In the genomic region with DNA sequence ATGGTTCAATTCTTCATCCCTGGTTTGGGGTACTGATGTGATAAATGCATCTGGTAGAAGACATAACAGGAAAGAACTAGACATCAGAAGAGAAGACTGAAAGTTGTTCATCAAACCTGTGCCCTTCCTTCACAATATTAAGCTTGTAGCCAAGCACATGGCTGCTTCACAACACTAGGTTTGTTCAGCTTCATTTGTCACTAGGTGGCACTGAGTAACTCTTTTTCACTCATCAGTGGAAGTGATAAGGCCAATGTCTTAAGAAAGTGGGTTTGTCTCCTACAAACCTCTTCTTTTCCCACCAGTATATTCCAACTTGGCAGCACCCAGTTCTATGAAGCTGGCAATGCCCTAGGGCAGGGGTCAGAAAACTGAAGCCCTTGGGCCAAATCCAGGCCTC, we compare ENCODE assay signal across 23 cellular contexts. TPM values are rescaled to one million over a fixed set of nuclear protein-coding genes. Genes with fewer than 3 reads are reported as not detected.
DNase-seq lines count a peak whose midpoint lies in the region; ATAC-seq, FAIRE-seq and TF ChIP-seq lines count a peak whose summit lies in the region.
"Had no signal": no experiment of that assay in that cellular context is flagged by ENCODE, and none has a peak within 500 bp of the region (broad histone marks: within the 10 kb centered on the region; RNA-seq: fewer than 3 reads in every experiment).

No MANE protein-coding gene starts in this region.

- DNase-seq in A673 (ENCODE audit: low spot score) (no peak), H7 (peak; percentile 15), K562 (ENCODE audit: extremely low read depth in 1 of 4, low spot score in 3 of 4) (no peak), NCI-H510A treated with DMSO at 0.1 percent for 48 hours (lab: John Stamatoyannopoulos, UW) (no peak), Ammon's horn (ENCODE audit: low spot score) (no peak), transverse colon (no peak)
- no peak for DNase-seq in stimulated activated naive CD8-positive, alpha-beta T cell treated with anti-CD3 and anti-CD28 coated beads, Interleukin-15, Interleukin-2, amounts not matched to agents 100 U/mL and 50 U/mL, for 24 hours
- DNase-seq: activated CD4-positive, CD25-positive, alpha-beta regulatory T cell treated with anti-CD3 and anti-CD28 coated beads, Interleukin-2, amount 50 U/mL, for 72 hours; activated naive CD8-positive, alpha-beta T cell treated with anti-CD3 and anti-CD28 coated beads for 36 hours; body of pancreas; HCEC 1CT; left ventricle myocardium superior; NCI-H1417 treated with DMSO at 0.1 percent for 48 hours; NCI-H2171; NCI-H526; nephron progenitor cell; PC-9; sigmoid colon had no signal

- H3K36me3 ChIP-seq in A673 (ENCODE audit: insufficient read depth, low read length, poor library complexity, severe bottlenecking) (peaks cover 48% of the 10 kb centered on the region), H7 (replicated peaks; ENCODE audit: control insufficient read depth, insufficient read depth, low read length) (peaks cover 28% of the 10 kb centered on the region), OCI-LY3 (replicated peaks; ENCODE audit: low read depth, low read length) (peaks cover 68% of the 10 kb centered on the region), K562 (ENCODE audit: control insufficient read depth, insufficient read depth, low read length) (peaks cover 38% of the 10 kb centered on the region), transverse colon (peaks cover 2 to 96% (median 45%) of the 10 kb centered on the region in 4 donors)

- H3K27ac ChIP-seq in A673 (ENCODE audit: low read depth, low read length, poor library complexity, severe bottlenecking) (no peak overlapping the region), OCI-LY3 (ENCODE audit: low read length) (no peak overlapping the region), K562 (ENCODE audit: extremely low read depth, low read depth, low read length) (no peak overlapping the region), transverse colon (no peak overlapping the region)
- H3K27ac ChIP-seq: body of pancreas, PC-9, sigmoid colon, SK-N-MC, suprapubic skin had no signal

- peaks cover 27% of the 10 kb centered on the region for H3K9me3 ChIP-seq in A673 (ENCODE audit: low read depth, low read length, poor library complexity, severe bottlenecking)
- H3K9me3 ChIP-seq in OCI-LY3 (ENCODE audit: insufficient read depth, low read length) = peaks cover 21% of the 10 kb centered on the region
- peaks cover 21% of the 10 kb centered on the region for H3K9me3 ChIP-seq in K562 (replicated peaks; ENCODE audit: control insufficient read depth, insufficient read depth, low read depth, low read length)
- peaks cover 38 to 43% of the 10 kb centered on the region in 2 donors for H3K9me3 ChIP-seq in transverse colon

- peak; percentile 60 for FAIRE-seq in K562 (lab: Jason Lieb, UNC)
- FAIRE-seq: colon had no signal

- H3K4me1 ChIP-seq in A673 (ENCODE audit: insufficient read depth, low read length, poor library complexity, severe bottlenecking) (no peaks in the 10 kb centered on the region), OCI-LY3 (ENCODE audit: low read length) (no peaks in the 10 kb centered on the region), K562 (replicated peaks in 1 of 2; ENCODE audit: control insufficient read depth in 2 of 2, insufficient read depth in 2 of 2, low read length in 2 of 2) (no peaks in the 10 kb centered on the region), transverse colon (no peaks in the 10 kb centered on the region)
- H3K4me1 ChIP-seq: body of pancreas, sigmoid colon, suprapubic skin had no signal

- no peaks in the 10 kb centered on the region for H3K27me3 ChIP-seq in A673 (replicated peaks; ENCODE audit: insufficient read depth, low read depth, low read length, poor library complexity)
- no peaks in the 10 kb centered on the region for H3K27me3 ChIP-seq in H7 (ENCODE audit: control insufficient read depth, insufficient read depth, low read length)
- no peaks in the 10 kb centered on the region for H3K27me3 ChIP-seq in OCI-LY3 (ENCODE audit: low read depth, low read length)
- H3K27me3 ChIP-seq in K562 (ENCODE audit: control insufficient read depth in 2 of 2, insufficient read depth in 2 of 2, low read length in 2 of 2) = no peaks in the 10 kb centered on the region
- H3K27me3 ChIP-seq in transverse colon = no peaks in the 10 kb centered on the region
- H3K27me3 ChIP-seq: body of pancreas, sigmoid colon, suprapubic skin had no signal

- in situ Hi-C loops in K562 (cut with MboI) (no loop called here), transverse colon (cut with MboI; ENCODE audit: low pct_ligation_motif_present in 1 of 4, low pct_unique_long_range_greater_than_20kb in 1 of 4, low sequenced_read_pairs in 3 of 4) (no loop called here)

- H3K9me1 ChIP-seq in K562 (ENCODE audit: control insufficient read depth, insufficient read depth, low read length) = no peaks in the 10 kb centered on the region

- POLR2A ChIA-PET in A673 (lab: Charles Lee; ENCODE audit: low non-redundant PET) = no interaction called here
- POLR2A ChIA-PET in K562 (lab: Yijun Ruan, JAX) = no interaction called here

- ATAC-seq in K562 = no peak
- no peak for ATAC-seq in stimulated activated naive CD8-positive, alpha-beta T cell treated with anti-CD3 and anti-CD28 coated beads, Interleukin-15, Interleukin-2, amounts not matched to agents 100 U/mL and 50 U/mL, for 24 hours
- ATAC-seq: activated T-helper 17 cell treated with anti-CD3 and anti-CD28 coated beads, Interleukin-2, amount 50 U/mL, for 72 hours; body of pancreas; left ventricle myocardium superior had no signal

- intact Hi-C loops in A673 (cut with micrococcal nuclease; ENCODE audit: unreplicated experiment) = no loop called here
- intact Hi-C loops in K562 (cut with micrococcal nuclease) = no loop called here
- intact Hi-C loops in transverse colon (cut with DNase I; ENCODE audit: low total_unique reads) = no loop called here

- no peaks in the 10 kb centered on the region for H4K20me1 ChIP-seq in OCI-LY3 (ENCODE audit: insufficient read depth, low read length)
- H4K20me1 ChIP-seq in K562 (replicated peaks; ENCODE audit: control insufficient read depth, insufficient read depth, low read length) = no peaks in the 10 kb centered on the region

- CTCF ChIA-PET in A673 (lab: Charles Lee) = no interaction called here
- CTCF ChIA-PET in K562 (lab: Yijun Ruan, JAX; ENCODE audit: low intra/inter-chr PET ratio) = no interaction called here

- TF ChIP-seq CTCF in A673 (conservative IDR thresholded peaks at IDR 0.05; ENCODE audit: low read depth, low read length) (0 out of 2 replicates have a peak, but pooled peaks have one; percentile 12), OCI-LY3 (IDR thresholded peaks at IDR 0.05; ENCODE audit: low read depth, low read length) (peak; percentile 21), K562 (IDR thresholded peaks at IDR 0.05 in 2 of 3, conservative IDR thresholded peaks at IDR 0.05 in 1 of 3; ENCODE audit: insufficient read depth in 2 of 3, low read depth in 1 of 3, low read length in 3 of 3) (no peak; a peak in 1 of 6 replicates), transverse colon (IDR thresholded peaks at IDR 0.05) (no peak)

- no peaks in the 10 kb centered on the region for H3K79me2 ChIP-seq in OCI-LY3 (ENCODE audit: low read length)
- no peaks in the 10 kb centered on the region for H3K79me2 ChIP-seq in K562 (ENCODE audit: control insufficient read depth, insufficient read depth, low read length)

- H3K4me2 ChIP-seq in OCI-LY3 (ENCODE audit: low read length) (no peak overlapping the region), K562 (ENCODE audit: insufficient read depth, low read length) (no peak overlapping the region)
- H3K4me2 ChIP-seq: PC-9 had no signal

- TF ChIP-seq EP300 in K562 (IDR thresholded peaks at IDR 0.05; ENCODE audit: low read length) (no peak), transverse colon (IDR thresholded peaks at IDR 0.05; ENCODE audit: low read depth) (no peak)

- H3K9ac ChIP-seq in OCI-LY3 (ENCODE audit: low read length) (no peak overlapping the region), K562 (ENCODE audit: insufficient read depth in 1 of 2, low read depth in 2 of 2, low read length in 2 of 2) (no peak overlapping the region)

- no peak for TF ChIP-seq POLR2A in K562 (conservative IDR thresholded peaks at IDR 0.05)
- no peak for TF ChIP-seq POLR2A in transverse colon (IDR thresholded peaks at IDR 0.05)

- no TSS peak for BruUV-seq in A673 (replicated peaks; lab: Mats Ljungman, UMichigan)
- BruUV-seq in K562 (replicated peaks; lab: Mats Ljungman, UMichigan) = no TSS peak

- H3K4me3 ChIP-seq in A673 (ENCODE audit: low read depth, low read length, poor library complexity, severe bottlenecking) (no peak overlapping the region), H7 (ENCODE audit: insufficient read depth, low read depth, low read length) (no peak overlapping the region), OCI-LY3 (ENCODE audit: low read length) (no peak overlapping the region), K562 (no peak overlapping the region), transverse colon (no peak overlapping the region)
- H3K4me3 ChIP-seq: body of pancreas, PC-9, sigmoid colon, SK-N-MC, suprapubic skin had no signal

- H2AFZ ChIP-seq in OCI-LY3 (ENCODE audit: low read depth, low read length) (no peak overlapping the region), K562 (ENCODE audit: low read depth, low read length) (no peak overlapping the region)
- H2AFZ ChIP-seq: PC-9 had no signal

- no peak for TF ChIP-seq RAD21 in K562 (CRISPR knock-in tag; conservative IDR thresholded peaks at IDR 0.05 in 1 of 2, IDR thresholded peaks at IDR 0.05 in 1 of 2)

TF ChIP-seq in K562, 482 proteins besides CTCF, POLR2A, EP300 and RAD21 (continues in another document):
- no peak for TF ChIP-seq HDAC1 (IDR thresholded peaks at IDR 0.05)
- no peak for TF ChIP-seq ZNF354B (CRISPR knock-in tag; IDR thresholded peaks at IDR 0.05)

RNA-seq across cellular contexts. Expression of a gene that starts 26.9 kb away (rescaled TPM):
- total RNA-seq in A673 (2021) (10.9 and 12.7 TPM in 2 replicates), K562 (2014; rRNA removed) (2.0 and 2.1 TPM in 2 replicates), K562 (2014; rRNA removed; fragmentation: Illumina TruSeq; extraction: Trizol) (5.1 and 6.1 TPM in 2 replicates), K562 (2015; rRNA removed; fragmentation: Illumina TruSeq; extraction: Trizol) (5.4 and 5.8 TPM in 2 replicates), K562 (2021) (2.7 TPM in 2 replicates), transverse colon (1 to 10 TPM; 1.2 to 9.7 (median 6.9) TPM)
- total RNA-seq in H7 (2014; rRNA removed; shearing (Covaris generic)) = 10.6 and 19.0 TPM in 2 replicates
- total RNA-seq in K562 (2011; cell fraction: chromatin; rRNA removed; ENCODE audit: low replicate concordance) = 4.3 and 17.2 TPM in 2 replicates
- total RNA-seq in K562 (2011; cell fraction: nucleolus; rRNA removed) = 2.0 and 4.3 TPM in 2 replicates
- total RNA-seq in K562 (2011; cell fraction: nucleoplasm; rRNA removed) = 4.4 and 5.6 TPM in 2 replicates
- polyA plus RNA-seq in K562 (2011; rRNA removed) (1.8 and 3.1 TPM in 2 replicates), K562 (2014; fragmentation: Illumina TruSeq; extraction: Trizol) (2.2 and 2.5 TPM in 2 replicates), K562 (2014; fragmentation: Nextera tagmentation; extraction: Ambion mirVana) (1 to 10 TPM; 1.1 to 2.2 TPM), K562 (2014; rRNA removed) (1.4 and 1.5 TPM in 2 replicates)
- 0.28 and 0.72 TPM in 2 replicates for polyA plus RNA-seq in K562 (2011; cell fraction: cytosol; rRNA removed)
- polyA plus RNA-seq in K562 (2011; cell fraction: nucleus; rRNA removed) = 1.3 TPM in 2 replicates
- 1.1 and 1.4 TPM in 2 replicates for polyA plus RNA-seq in K562 (2012)
- 8.8 and 9.4 TPM in 2 replicates for polyA minus RNA-seq in K562 (2011; rRNA and poly(A)+ RNA removed)
- 1.9 and 2.4 TPM in 2 replicates for polyA minus RNA-seq in K562 (2011; cell fraction: cytosol; rRNA and poly(A)+ RNA removed)
- polyA minus RNA-seq in K562 (2011; cell fraction: nucleus; rRNA and poly(A)+ RNA removed) = 3.9 and 6.3 TPM in 2 replicates

Comparison
In these comparisons a context has a peak if more than half of its experiments do, and no peak if none do; other contexts are left out.
1. CTCF ChIP-seq: peak in A673 (single experiment) and OCI-LY3 (single experiment); none in K562 (0 of 3) and transverse colon (0 of 5).